In the genomic region with DNA sequence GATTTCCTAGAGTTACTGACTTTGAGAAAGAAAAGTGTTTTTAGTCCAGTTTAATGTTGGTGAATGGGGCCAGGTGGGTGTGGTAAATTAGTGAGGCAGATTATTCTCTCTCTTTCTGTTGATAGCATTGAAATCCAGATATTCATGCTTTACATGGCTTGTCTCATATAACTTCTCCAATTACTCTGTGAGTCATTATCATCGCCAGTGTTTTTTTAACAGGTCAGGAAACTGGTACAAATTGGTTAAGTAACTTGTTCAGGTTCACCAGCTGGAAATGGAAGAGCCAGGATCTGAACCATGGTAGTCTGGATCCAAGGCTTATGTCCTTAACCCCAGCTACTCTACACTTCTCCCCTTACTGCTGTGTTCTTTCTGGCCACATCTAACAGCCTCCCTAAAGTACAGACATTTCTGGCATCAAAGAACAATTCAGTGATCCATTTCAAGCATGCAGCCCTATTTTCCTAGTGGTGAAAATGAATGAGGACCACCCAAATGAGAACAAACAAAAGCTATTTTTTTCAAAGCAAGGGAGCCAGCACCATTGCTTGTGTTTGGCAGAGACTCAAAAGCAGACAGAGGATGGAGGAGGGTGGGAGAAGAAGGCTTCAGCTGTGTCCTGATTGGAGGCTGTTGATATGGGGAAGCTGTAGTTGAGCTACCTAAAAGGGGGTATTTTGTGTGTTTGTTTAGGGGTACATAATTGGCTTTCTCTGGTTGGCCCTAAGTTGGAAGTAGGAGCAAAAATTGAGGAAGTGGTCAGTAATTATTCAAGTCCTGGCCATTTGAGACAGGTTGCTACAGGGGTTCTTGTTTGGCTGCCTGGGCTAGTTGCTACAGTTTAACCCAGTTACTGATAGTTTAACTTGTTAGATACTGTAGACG, we compare ENCODE assay signal across 10 cellular contexts. TPM values are rescaled to one million over a fixed set of nuclear protein-coding genes. Genes with fewer than 3 reads are reported as not detected.
DNase-seq lines count a peak whose midpoint lies in the region; ATAC-seq and TF ChIP-seq lines count a peak whose summit lies in the region.
"Had no signal": no experiment of that assay in that cellular context is flagged by ENCODE, and none has a peak within 500 bp of the region (broad histone marks: within the 10 kb centered on the region; RNA-seq: fewer than 3 reads in every experiment).

No MANE protein-coding gene starts in this region.

- peak overlapping the region; percentile 9 for H3K27ac Mint-ChIP-seq in stimulated activated naive CD8-positive, alpha-beta T cell treated with anti-CD3 and anti-CD28 coated beads, Interleukin-15, Interleukin-2, amounts not matched to agents 100 ng/mL and 50 ng/mL, for 24 hours

- intact Hi-C loops in OCI-LY7 (cut with micrococcal nuclease; ENCODE audit: unreplicated experiment) = no loop called here

- no peaks in the 10 kb centered on the region for H4K20me1 ChIP-seq in OCI-LY7 (ENCODE audit: insufficient read depth, low read length)

- H3K4me3 ChIP-seq in OCI-LY7 (ENCODE audit: low read depth, low read length, poor library complexity, severe bottlenecking) (no peak overlapping the region), fibroblast of pulmonary artery (replicated peaks; ENCODE audit: low read depth, low read length) (peak overlapping the region; percentile 61)

- H3K36me3 ChIP-seq in OCI-LY7 (ENCODE audit: insufficient read depth, low read length) = no peaks in the 10 kb centered on the region
- H3K36me3 ChIP-seq: ovary had no signal

- no peaks in the 10 kb centered on the region for H3K36me3 Mint-ChIP-seq in stimulated activated naive CD8-positive, alpha-beta T cell treated with anti-CD3 and anti-CD28 coated beads, Interleukin-15, Interleukin-2, amounts not matched to agents 100 ng/mL and 50 ng/mL, for 24 hours (ENCODE audit: low read depth)

- peaks cover 14% of the 10 kb centered on the region for H3K4me1 Mint-ChIP-seq in stimulated activated naive CD8-positive, alpha-beta T cell treated with anti-CD3 and anti-CD28 coated beads, Interleukin-15, Interleukin-2, amounts not matched to agents 100 ng/mL and 50 ng/mL, for 24 hours (ENCODE audit: low read depth)

- H3K4me2 ChIP-seq in OCI-LY7 (ENCODE audit: low read length) = no peak overlapping the region

- no peaks in the 10 kb centered on the region for H3K9me3 Mint-ChIP-seq in stimulated activated naive CD8-positive, alpha-beta T cell treated with anti-CD3 and anti-CD28 coated beads, Interleukin-15, Interleukin-2, amounts not matched to agents 100 ng/mL and 50 ng/mL, for 24 hours

- ATAC-seq in stimulated activated naive CD8-positive, alpha-beta T cell treated with anti-CD3 and anti-CD28 coated beads, Interleukin-15, Interleukin-2, amounts not matched to agents 100 U/mL and 50 U/mL, for 24 hours = no peak
- ATAC-seq in GM18520 (IDR thresholded peaks at IDR 0.05; ENCODE audit: unreplicated experiment) = no peak
- ATAC-seq in HG03095 (IDR thresholded peaks at IDR 0.05; ENCODE audit: unreplicated experiment) = no peak

- POLR2A ChIA-PET in OCI-LY7 (lab: Charles Lee) = interaction anchor here (0.6 to 1.4 kb wide), 5 partner anchors 22 to 111 kb away, joined by 3 to 4 read pairs (median 4); a partner anchor contains a TSS

- H3K4me1 ChIP-seq in OCI-LY7 (ENCODE audit: insufficient read depth, low read length, poor library complexity, severe bottlenecking) = peaks cover 29% of the 10 kb centered on the region

- BruUV-seq in OCI-LY7 (replicated peaks; lab: Mats Ljungman, UMichigan) = no TSS peak

- DNase-seq in stimulated activated naive CD8-positive, alpha-beta T cell treated with anti-CD3 and anti-CD28 coated beads, Interleukin-15, Interleukin-2, amounts not matched to agents 100 U/mL and 50 U/mL, for 24 hours = no peak
- DNase-seq in OCI-LY7 (ENCODE audit: low spot score) (no peak), fibroblast of pulmonary artery (ENCODE audit: low read depth) (peak; percentile 37), A172 (ENCODE audit: low spot score) (no peak), mucosa of gallbladder (ENCODE audit: low spot score) (no peak)
- DNase-seq: ovary had no signal

- TF ChIP-seq CTCF in OCI-LY7 (conservative IDR thresholded peaks at IDR 0.05; ENCODE audit: low read length) (no peak), fibroblast of pulmonary artery (IDR thresholded peaks at IDR 0.05; ENCODE audit: low read length, missing control alignments) (no peak)

- H3K9me3 ChIP-seq in OCI-LY7 (ENCODE audit: low read length) = no peaks in the 10 kb centered on the region
- H3K9me3 ChIP-seq: ovary had no signal

- peak overlapping the region; percentile 1; the same call in 1 of the 2 replicates for H2AFZ ChIP-seq in OCI-LY7 (ENCODE audit: low read length)

- no peaks in the 10 kb centered on the region for H3K9me2 ChIP-seq in OCI-LY7 (ENCODE audit: insufficient read depth, low read length)

- H3K27ac ChIP-seq in OCI-LY7 (ENCODE audit: low read depth, low read length, poor library complexity, severe bottlenecking) = no peak overlapping the region
- H3K27ac ChIP-seq: epithelial cell of prostate, ovary had no signal

- H3K79me2 ChIP-seq in OCI-LY7 (ENCODE audit: insufficient read depth, low read depth, low read length) = no peaks in the 10 kb centered on the region

- peaks cover 58% of the 10 kb centered on the region for H3K27me3 Mint-ChIP-seq in stimulated activated naive CD8-positive, alpha-beta T cell treated with anti-CD3 and anti-CD28 coated beads, Interleukin-15, Interleukin-2, amounts not matched to agents 100 ng/mL and 50 ng/mL, for 24 hours

- H3K4me3 Mint-ChIP-seq in stimulated activated naive CD8-positive, alpha-beta T cell treated with anti-CD3 and anti-CD28 coated beads, Interleukin-15, Interleukin-2, amounts not matched to agents 100 ng/mL and 50 ng/mL, for 24 hours = peak overlapping the region; percentile 25

- CTCF ChIA-PET in OCI-LY7 (lab: Charles Lee; ENCODE audit: unreplicated experiment) = no interaction called here

RNA-seq across cellular contexts. Expression of a gene that starts 1.7 kb away (rescaled TPM):
- total RNA-seq in OCI-LY7 (2014; rRNA removed; shearing (Covaris generic)) = 0.95 TPM in 1 of 2 replicates, not detected in the other
- 0.04 and 0.08 TPM in 2 replicates for total RNA-seq in OCI-LY7 (2022)
- not detected in 2 replicates for total RNA-seq in A172 (2014; rRNA removed; shearing (Covaris generic))
- total RNA-seq in mucosa of gallbladder = 7.1 TPM

RNA-seq across cellular contexts. Expression of a gene that starts 21.0 kb away (rescaled TPM):
- total RNA-seq in OCI-LY7 (2014; rRNA removed; shearing (Covaris generic)) = 16.0 and 19.2 TPM in 2 replicates
- total RNA-seq in OCI-LY7 (2022) (57.0 and 62.7 TPM in 2 replicates), mucosa of gallbladder (122 TPM)
- 122 and 178 TPM in 2 replicates for total RNA-seq in A172 (2014; rRNA removed; shearing (Covaris generic))
